8 cellular contexts compared by ENCODE assay signal in genomic region chrX:109537324-109537665, GRCh38. TPM values are rescaled to one million over a fixed set of nuclear protein-coding genes. Genes with fewer than 3 reads are reported as not detected.
DNase-seq lines count a peak whose midpoint lies in the region; ATAC-seq lines count a peak whose summit lies in the region.

No MANE protein-coding gene starts in this region.

- no peaks in the 10 kb centered on the region for H3K79me2 ChIP-seq in trophoblast cell (ENCODE audit: control insufficient read depth, insufficient read depth, low read length, poor library complexity)

- H3K18ac ChIP-seq in trophoblast cell (ENCODE audit: low read length): no peak overlapping the region

- ATAC-seq in HG02884 (IDR thresholded peaks at IDR 0.05; ENCODE audit: unreplicated experiment) (peak; percentile 10), HG03432 (IDR thresholded peaks at IDR 0.05; ENCODE audit: unreplicated experiment) (no peak)
- no peak for ATAC-seq in activated CD8-positive, alpha-beta T cell treated with anti-CD3 and anti-CD28 coated beads, Interleukin-2, amount 10 ng/mL, durations not matched to agents 7 days and 5 days

- H2BK120ac ChIP-seq in trophoblast cell (ENCODE audit: insufficient read depth, low read length, poor library complexity): no peak overlapping the region

- H3K27ac ChIP-seq in BLaER1 treated with 17β-estradiol and CSF1 and Interleukin-3, amounts not matched to agents 10 nM and 100 nM: peak overlapping the region; percentile 80 to 95 (median 89)
- peak overlapping the region; percentile 91 for H3K27ac ChIP-seq in trophoblast cell (ENCODE audit: low read depth, low read length)

- H3K4me1 Mint-ChIP-seq in activated CD8-positive, alpha-beta T cell treated with anti-CD3 and anti-CD28 coated beads, Interleukin-2, amount 10 ng/mL, durations not matched to agents 7 days and 5 days (ENCODE audit: low read depth): peaks cover 25% of the 10 kb centered on the region

- no CpG with 5 or more reads among the region's 10 CpGs for WGBS in trophoblast cell (ENCODE audit: extremely low coverage, insufficient coverage, insufficient read length)

- H3K36me3 ChIP-seq in BLaER1 treated with 17β-estradiol and CSF1 and Interleukin-3, amounts not matched to agents 10 nM and 100 nM: no peaks in the 10 kb centered on the region
- no peaks in the 10 kb centered on the region for H3K36me3 ChIP-seq in trophoblast cell (ENCODE audit: control insufficient read depth in 1 of 2, insufficient read depth in 2 of 2, low read length in 2 of 2)

- peaks cover 2% of the 10 kb centered on the region for H3K9me3 Mint-ChIP-seq in activated CD8-positive, alpha-beta T cell treated with anti-CD3 and anti-CD28 coated beads, Interleukin-2, amount 10 ng/mL, durations not matched to agents 7 days and 5 days (ENCODE audit: insufficient read depth)

- no peak overlapping the region for H3K23ac ChIP-seq in trophoblast cell (ENCODE audit: low read length)

- CTCF ChIA-PET in activated CD8-positive, alpha-beta T cell treated with anti-CD3 and anti-CD28 coated beads, Interleukin-2, amount 10 ng/mL, durations not matched to agents 7 days and 5 days (lab: Charles Lee): interaction anchor here (2.1 kb wide), 1 partner anchor 97 kb away, joined by 15 read pairs; no protein-coding TSS in a partner anchor

- H4K8ac ChIP-seq in trophoblast cell (ENCODE audit: low read depth, low read length): no peak overlapping the region

- H2BK5ac ChIP-seq in trophoblast cell (ENCODE audit: low read depth, low read length, poor library complexity): no peak overlapping the region

- H4K20me1 ChIP-seq in BLaER1 treated with 17β-estradiol and CSF1 and Interleukin-3, amounts not matched to agents 10 nM and 100 nM: no peaks in the 10 kb centered on the region

- no peak overlapping the region for H3K14ac ChIP-seq in trophoblast cell (ENCODE audit: low read length)

- H3K4me3 ChIP-seq in BLaER1 treated with 17β-estradiol and CSF1 and Interleukin-3, amounts not matched to agents 10 nM and 100 nM: peak overlapping the region; percentile 52 to 71 (median 64)
- peak overlapping the region; percentile 25 for H3K4me3 ChIP-seq in trophoblast cell (ENCODE audit: low read depth, low read length)

- no peak overlapping the region for H2AFZ ChIP-seq in trophoblast cell (ENCODE audit: insufficient read depth, low read length, poor library complexity)

- H4K91ac ChIP-seq in trophoblast cell (ENCODE audit: low read depth, low read length): no peak overlapping the region

- H3K27me3 ChIP-seq in BLaER1 treated with 17β-estradiol and CSF1 and Interleukin-3, amounts not matched to agents 10 nM and 100 nM: peaks cover 0 to 34% (median 21%) of the 10 kb centered on the region in 11 experiments; a peak in 19 of 22 replicates
- no peaks in the 10 kb centered on the region for H3K27me3 ChIP-seq in trophoblast cell (ENCODE audit: insufficient read depth, low read length)

- H3K9ac ChIP-seq in BLaER1 treated with 17β-estradiol and CSF1 and Interleukin-3, amounts not matched to agents 10 nM and 100 nM: peak overlapping the region; percentile 79 to 91 (median 87)
- no peak overlapping the region for H3K9ac ChIP-seq in trophoblast cell (ENCODE audit: low read length)

- H3K27me3 Mint-ChIP-seq in activated CD8-positive, alpha-beta T cell treated with anti-CD3 and anti-CD28 coated beads, Interleukin-2, amount 10 ng/mL, durations not matched to agents 7 days and 5 days (ENCODE audit: low read depth): peaks cover 4% of the 10 kb centered on the region

- peak overlapping the region; percentile 42 to 67 (median 57) for H3K4me2 ChIP-seq in BLaER1 treated with 17β-estradiol and CSF1 and Interleukin-3, amounts not matched to agents 10 nM and 100 nM
- peak overlapping the region; percentile 55 for H3K4me2 ChIP-seq in trophoblast cell (ENCODE audit: low read length)

- H3K36me3 Mint-ChIP-seq in activated CD8-positive, alpha-beta T cell treated with anti-CD3 and anti-CD28 coated beads, Interleukin-2, amount 10 ng/mL, durations not matched to agents 7 days and 5 days (ENCODE audit: low read depth): no peaks in the 10 kb centered on the region

- peaks cover 0 to 6% (median 0%) of the 10 kb centered on the region in 11 experiments; a peak in 3 of 22 replicates for H3K9me3 ChIP-seq in BLaER1 treated with 17β-estradiol and CSF1 and Interleukin-3, amounts not matched to agents 10 nM and 100 nM (replicated peaks in 1 of 11)
- no peaks in the 10 kb centered on the region for H3K9me3 ChIP-seq in trophoblast cell (ENCODE audit: insufficient read depth, low read depth, low read length)

- H3K4ac ChIP-seq in trophoblast cell (ENCODE audit: low read depth, low read length): no peak overlapping the region

- H4K12ac ChIP-seq in trophoblast cell (ENCODE audit: low read depth, low read length): no peak overlapping the region

- no peak overlapping the region for H2BK12ac ChIP-seq in trophoblast cell (ENCODE audit: low read length)

- H3K27ac Mint-ChIP-seq in activated CD8-positive, alpha-beta T cell treated with anti-CD3 and anti-CD28 coated beads, Interleukin-2, amount 10 ng/mL, durations not matched to agents 7 days and 5 days: peak overlapping the region; percentile 98

- no peak for DNase-seq in activated CD8-positive, alpha-beta T cell treated with anti-CD3 and anti-CD28 coated beads, Interleukin-2, amount 10 ng/mL, durations not matched to agents 7 days and 5 days
- DNase-seq in glomerular endothelial cell (ENCODE audit: extremely low read depth, low read depth, low spot score) (peak; percentile 25), trophoblast cell (peak; percentile 80 to 96), NCI-H2107 treated with DMSO at 0.1 percent for 48 hours (lab: John Stamatoyannopoulos, UW; ENCODE audit: unreplicated experiment) (no peak)
- no peak for DNase-seq in effector CD8-positive, alpha-beta T cell (lab: John Stamatoyannopoulos, UW)

- H2AK5ac ChIP-seq in trophoblast cell (ENCODE audit: low read length): no peak overlapping the region

- peaks cover 2% of the 10 kb centered on the region for H3K79me1 ChIP-seq in trophoblast cell (ENCODE audit: low read length)

- POLR2A ChIA-PET in activated CD8-positive, alpha-beta T cell treated with anti-CD3 and anti-CD28 coated beads, Interleukin-2, amount 10 ng/mL, durations not matched to agents 7 days and 5 days (lab: Charles Lee): interaction anchor here (1.2 to 1.3 kb wide), 2 partner anchors 12 to 169 kb away, joined by 3 read pairs; no protein-coding TSS in a partner anchor

- peaks cover 0 to 29% (median 11%) of the 10 kb centered on the region in 10 experiments; a peak in 12 of 20 replicates for H3K4me1 ChIP-seq in BLaER1 treated with 17β-estradiol and CSF1 and Interleukin-3, amounts not matched to agents 10 nM and 100 nM
- no peaks in the 10 kb centered on the region for H3K4me1 ChIP-seq in trophoblast cell (ENCODE audit: control insufficient read depth in 1 of 2, insufficient read depth in 2 of 2, low read length in 2 of 2)

- peak overlapping the region; percentile 96 for H3K4me3 Mint-ChIP-seq in activated CD8-positive, alpha-beta T cell treated with anti-CD3 and anti-CD28 coated beads, Interleukin-2, amount 10 ng/mL, durations not matched to agents 7 days and 5 days

RNA-seq across cellular contexts. Expression of gene NXT2, which starts 0.7 kb away (rescaled TPM):
- total RNA-seq in activated CD8-positive, alpha-beta T cell treated with anti-CD3 and anti-CD28 coated beads, Interleukin-2, amount 10 ng/mL, durations not matched to agents 7 days and 5 days: 10 to 100 TPM; 12.6 to 13.1 TPM
- total RNA-seq in glomerular endothelial cell: 2.2 and 2.8 TPM in 2 replicates
- polyA plus RNA-seq in trophoblast cell (2013): 7.3 and 7.7 TPM in 2 replicates

RNA-seq across cellular contexts. Expression of gene GUCY2F, which starts 55.4 kb away (rescaled TPM):
- total RNA-seq in activated CD8-positive, alpha-beta T cell treated with anti-CD3 and anti-CD28 coated beads, Interleukin-2, amount 10 ng/mL, durations not matched to agents 7 days and 5 days: not detected
- not detected in 2 replicates for total RNA-seq in glomerular endothelial cell
- polyA plus RNA-seq in trophoblast cell (2013): not detected in 2 replicates

Comparison
In these comparisons a context has a peak if more than half of its experiments do, and no peak if none do; other contexts are left out.
1. DNase-seq: peak in glomerular endothelial cell (single experiment) and trophoblast cell (2 of 2); none in activated CD8-positive, alpha-beta T cell treated with anti-CD3 and anti-CD28 coated beads, Interleukin-2, amount 10 ng/mL, durations not matched to agents 7 days and 5 days (single experiment), NCI-H2107 treated with DMSO at 0.1 percent for 48 hours (single experiment) and effector CD8-positive, alpha-beta T cell (single experiment).